In the genomic region with DNA sequence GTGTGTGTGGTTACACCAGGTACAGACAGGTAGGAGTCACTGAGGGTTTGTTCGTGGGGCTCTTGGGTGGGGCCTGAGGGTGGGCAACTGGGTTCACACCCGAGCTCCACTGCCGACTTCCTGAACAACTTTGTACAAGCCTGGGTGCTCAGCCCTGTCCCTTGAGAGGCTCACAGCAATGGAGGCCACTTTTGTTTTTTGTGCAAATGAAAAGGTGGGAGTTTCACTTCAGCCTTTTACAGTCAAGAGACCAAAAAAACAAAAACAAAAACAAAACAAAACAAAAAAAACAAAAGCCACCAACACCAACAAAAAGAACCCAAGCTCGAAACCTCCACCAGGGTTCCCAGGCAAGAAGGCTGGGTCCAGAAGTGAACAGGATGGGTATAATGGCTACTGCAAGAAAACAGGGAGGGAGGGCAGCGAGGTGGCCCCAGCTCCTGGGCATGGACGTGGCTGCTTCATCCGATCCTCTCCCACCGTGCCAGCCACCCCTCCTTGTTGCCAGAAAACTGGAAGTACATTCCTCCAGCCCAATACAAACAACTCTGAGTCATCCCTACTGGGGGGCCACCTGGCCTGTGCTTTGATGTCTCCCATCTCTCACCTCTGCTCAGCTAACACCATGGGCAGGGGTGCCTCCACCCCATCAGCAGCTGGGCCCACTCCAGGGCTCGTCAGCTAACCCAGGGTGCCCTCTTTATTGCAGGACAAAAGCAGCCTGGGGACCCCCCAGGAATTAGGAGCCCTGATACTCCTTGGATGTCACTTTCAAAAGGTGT, we compare ENCODE assay signal across 8 cellular contexts. TPM values are rescaled to one million over a fixed set of nuclear protein-coding genes. Genes with fewer than 3 reads are reported as not detected.
DNase-seq lines count a peak whose midpoint lies in the region; ATAC-seq, FAIRE-seq and TF ChIP-seq lines count a peak whose summit lies in the region.

No MANE protein-coding gene starts in this region.

- TF ChIP-seq RAD21 in HepG2 (CRISPR knock-in tag; IDR thresholded peaks at IDR 0.05) = peak; percentile 30; the same call in 1 of the 2 replicates

- peak overlapping the region; percentile 84 for H3K4me3 Mint-ChIP-seq in activated naive CD4-positive, alpha-beta T cell treated with anti-CD3 and anti-CD28 coated beads, Interleukin-2, amount 10 ng/mL, durations not matched to agents 7 days and 5 days
- peak overlapping the region; percentile 78 for H3K4me3 Mint-ChIP-seq in activated T-helper 17 cell treated with anti-CD3 and anti-CD28 coated beads, Interleukin-2, amount 50 U/mL, for 72 hours

- H3K27ac ChIP-seq in HepG2 (ENCODE audit: extremely low read length, insufficient read depth, low read length) (peak overlapping the region; percentile 64), tibial artery (peak overlapping the region; percentile 76 to 85)

- H3K9me3 Mint-ChIP-seq in activated naive CD4-positive, alpha-beta T cell treated with anti-CD3 and anti-CD28 coated beads, Interleukin-2, amount 10 ng/mL, durations not matched to agents 7 days and 5 days = no peaks in the 10 kb centered on the region
- no peaks in the 10 kb centered on the region for H3K9me3 Mint-ChIP-seq in activated naive CD4-positive, alpha-beta T cell treated with anti-CD3 and anti-CD28 coated beads, Interleukin-2, amount 50 U/mL, for 72 hours
- H3K9me3 Mint-ChIP-seq in activated T-helper 17 cell treated with anti-CD3 and anti-CD28 coated beads, Interleukin-2, amount 50 U/mL, for 72 hours = no peaks in the 10 kb centered on the region

- 12% methylated on average over 9 of the region's 9 CpGs for WGBS in HepG2 (ENCODE audit: low lambda C conversion rate)

- FAIRE-seq in HepG2 (lab: Jason Lieb, UNC) = peak; percentile 46

- H3K9me3 ChIP-seq in HepG2 (ENCODE audit: low read length) (no peaks in the 10 kb centered on the region), tibial artery (no peaks in the 10 kb centered on the region)

- in situ Hi-C loops in HepG2 (cut with HindIII; ENCODE audit: extremely low pct_ligation_motif_present, low pct_unique_long_range_greater_than_20kb) = no loop called here

- peaks cover 62% of the 10 kb centered on the region for H3K4me1 ChIP-seq in HepG2 (ENCODE audit: insufficient read depth, low read length)
- peaks cover 0 to 48% (median 39%) of the 10 kb centered on the region in 4 donors for H3K4me1 ChIP-seq in tibial artery

- peak overlapping the region; percentile 93 for H3K4me2 ChIP-seq in HepG2 (ENCODE audit: low read depth, low read length)

- BruUV-seq in HepG2 (replicated peaks; lab: Mats Ljungman, UMichigan) = no TSS peak

- no peak for ATAC-seq in activated naive CD4-positive, alpha-beta T cell treated with anti-CD3 and anti-CD28 coated beads, Interleukin-2, amount 50 U/mL, for 72 hours
- no peak for ATAC-seq in activated T-helper 17 cell treated with anti-CD3 and anti-CD28 coated beads, Interleukin-2, amount 50 U/mL, for 72 hours (replicated peaks)
- ATAC-seq in HepG2 = peak; percentile 17
- no peak for ATAC-seq in GM21723 (IDR thresholded peaks at IDR 0.05; ENCODE audit: unreplicated experiment)
- ATAC-seq in GM18868 (IDR thresholded peaks at IDR 0.05; ENCODE audit: unreplicated experiment) = no peak

- peak; percentile 77 to 93; a peak in 3 of 4 replicates for TF ChIP-seq EP300 in HepG2 (IDR thresholded peaks at IDR 0.05; ENCODE audit: low read depth in 2 of 2, low read length in 2 of 2)
- TF ChIP-seq EP300 in HepG2 (CRISPR knock-in tag; IDR thresholded peaks at IDR 0.05; ENCODE audit: borderline replicate concordance) = peak; percentile 92

- H2AFZ ChIP-seq in HepG2 (ENCODE audit: low read length) = no peak overlapping the region

- H3K27me3 Mint-ChIP-seq in activated naive CD4-positive, alpha-beta T cell treated with anti-CD3 and anti-CD28 coated beads, Interleukin-2, amount 10 ng/mL, durations not matched to agents 7 days and 5 days = peaks cover 2% of the 10 kb centered on the region
- H3K27me3 Mint-ChIP-seq in activated T-helper 17 cell treated with anti-CD3 and anti-CD28 coated beads, Interleukin-2, amount 50 U/mL, for 72 hours = no peaks in the 10 kb centered on the region

- H3K27me3 ChIP-seq in HepG2 (ENCODE audit: control insufficient read depth in 1 of 2, insufficient read depth in 2 of 2, low read length in 2 of 2) = no peaks in the 10 kb centered on the region; a peak in 1 of 5 replicates
- no peaks in the 10 kb centered on the region for H3K27me3 ChIP-seq in tibial artery

- H3K36me3 ChIP-seq in HepG2 (replicated peaks in 1 of 2; ENCODE audit: control insufficient read depth in 1 of 2, insufficient read depth in 2 of 2, low read length in 2 of 2) (0 out of 5 replicates have a peak, but pooled peaks cover 0 to 1% of the 10 kb centered on the region in 2 experiments), tibial artery (no peaks in the 10 kb centered on the region)

- peaks cover 10% of the 10 kb centered on the region for H3K36me3 Mint-ChIP-seq in activated naive CD4-positive, alpha-beta T cell treated with anti-CD3 and anti-CD28 coated beads, Interleukin-2, amount 10 ng/mL, durations not matched to agents 7 days and 5 days
- H3K36me3 Mint-ChIP-seq in activated naive CD4-positive, alpha-beta T cell treated with anti-CD3 and anti-CD28 coated beads, Interleukin-2, amount 50 U/mL, for 72 hours = peaks cover 0 to 5% of the 10 kb centered on the region in 2 donors
- H3K36me3 Mint-ChIP-seq in activated T-helper 17 cell treated with anti-CD3 and anti-CD28 coated beads, Interleukin-2, amount 50 U/mL, for 72 hours (ENCODE audit: low read depth) = peaks cover 7% of the 10 kb centered on the region

- H3K4me1 Mint-ChIP-seq in activated naive CD4-positive, alpha-beta T cell treated with anti-CD3 and anti-CD28 coated beads, Interleukin-2, amount 10 ng/mL, durations not matched to agents 7 days and 5 days = peaks cover 78% of the 10 kb centered on the region
- H3K4me1 Mint-ChIP-seq in activated T-helper 17 cell treated with anti-CD3 and anti-CD28 coated beads, Interleukin-2, amount 50 U/mL, for 72 hours = peaks cover 9% of the 10 kb centered on the region

- intact Hi-C loops in HepG2 (cut with micrococcal nuclease; ENCODE audit: unreplicated experiment) (no loop called here), tibial artery (cut with DNase I; ENCODE audit: low total_unique reads) (no loop called here)

- peak overlapping the region; percentile 91 for H3K9ac ChIP-seq in HepG2 (ENCODE audit: insufficient read depth, low read depth, low read length)

- peak; percentile 28; the same call in 1 of the 2 replicates for TF ChIP-seq CTCF in HepG2 (CRISPR knock-in tag; IDR thresholded peaks at IDR 0.05)
- no peak for TF ChIP-seq CTCF in tibial artery (IDR thresholded peaks at IDR 0.05)

- TF ChIP-seq POLR2A in HepG2 (IDR thresholded peaks at IDR 0.05; ENCODE audit: insufficient read depth in 1 of 2, low read depth in 2 of 2, low read length in 2 of 2) = peak in 1 of 2 experiments; percentile 47; a peak in 3 of 4 replicates

- CTCF ChIA-PET in activated naive CD4-positive, alpha-beta T cell treated with anti-CD3 and anti-CD28 coated beads, Interleukin-2, amount 10 ng/mL, durations not matched to agents 7 days and 5 days (lab: Charles Lee) = interaction anchor here (1.8 to 2.0 kb wide), 2 partner anchors 32 to 45 kb away, joined by 5 to 7 read pairs; partner anchors contain the start of genes AANAT and UBE2O
- CTCF ChIA-PET in HepG2 (lab: Yijun Ruan, JAX; ENCODE audit: low intra/inter-chr PET ratio, low total read pairs) = interaction anchor here (1.2 kb wide), 1 partner anchor 33 kb away, joined by 3 read pairs; no protein-coding TSS in a partner anchor

- H3K27ac Mint-ChIP-seq in activated naive CD4-positive, alpha-beta T cell treated with anti-CD3 and anti-CD28 coated beads, Interleukin-2, amount 10 ng/mL, durations not matched to agents 7 days and 5 days = peak overlapping the region; percentile 14
- H3K27ac Mint-ChIP-seq in activated naive CD4-positive, alpha-beta T cell treated with anti-CD3 and anti-CD28 coated beads, Interleukin-2, amount 50 U/mL, for 72 hours = peak overlapping the region in 1 of 2 donors; percentile 65
- H3K27ac Mint-ChIP-seq in activated T-helper 17 cell treated with anti-CD3 and anti-CD28 coated beads, Interleukin-2, amount 50 U/mL, for 72 hours = peak overlapping the region; percentile 17

- H3K4me3 ChIP-seq in HepG2 (replicated peaks in 1 of 3; ENCODE audit: insufficient read depth in 1 of 3, low read depth in 2 of 3, low read length in 3 of 3) (peak overlapping the region; percentile 90 to 99 (median 96)), tibial artery (peak overlapping the region; percentile 48 to 79)

- POLR2A ChIA-PET in HepG2 (lab: Yijun Ruan, JAX) = interaction anchor here (0.6 to 8.2 kb wide), 32 partner anchors 9 to 719 kb away, joined by 3 to 252 read pairs (median 8); partner anchors contain the start of genes AANAT, MFSD11, PRPSAP1 and SPHK1

- peaks cover 29% of the 10 kb centered on the region for H3K79me2 ChIP-seq in HepG2 (ENCODE audit: insufficient read depth, low read length)

- peaks cover 18% of the 10 kb centered on the region; the same call in 1 of the 2 replicates for H4K20me1 ChIP-seq in HepG2 (ENCODE audit: insufficient read depth, low read length)

- DNase-seq in activated naive CD4-positive, alpha-beta T cell treated with anti-CD3 and anti-CD28 coated beads, Interleukin-2, amount 10 ng/mL, durations not matched to agents 7 days and 5 days = no peak
- no peak for DNase-seq in activated naive CD4-positive, alpha-beta T cell treated with anti-CD3 and anti-CD28 coated beads, Interleukin-2, amount 50 U/mL, for 72 hours (ENCODE audit: low spot score in 2 of 2)
- DNase-seq in HepG2 (ENCODE audit: low spot score) (peak; percentile 95), tibial artery (no peak), NCI-H2171 (lab: John Stamatoyannopoulos, UW) (no peak)

RNA-seq across cellular contexts. Expression of gene RHBDF2, which starts 2.1 kb away (rescaled TPM):
- total RNA-seq in activated naive CD4-positive, alpha-beta T cell treated with anti-CD3 and anti-CD28 coated beads, Interleukin-2, amount 50 U/mL, for 72 hours = 10 to 100 TPM; 30.4 to 43.1 TPM
- total RNA-seq in activated T-helper 17 cell treated with anti-CD3 and anti-CD28 coated beads, Interleukin-2, amount 50 U/mL, for 72 hours = 10 to 100 TPM; 33.3 to 56.5 TPM
- total RNA-seq in HepG2 (2016; rRNA removed; fragmentation: Illumina TruSeq; extraction: Trizol) = 4.2 and 7.8 TPM in 2 replicates
- total RNA-seq in HepG2 (2016; cell fraction: cytosol; rRNA removed; fragmentation: Illumina TruSeq; extraction: Trizol; ENCODE audit: low read depth) = 3.3 and 3.4 TPM in 2 replicates
- 2.8 and 8.6 TPM in 2 replicates for total RNA-seq in HepG2 (2016; cell fraction: insoluble cytoplasmic fraction; rRNA removed; fragmentation: Illumina TruSeq; extraction: Trizol)
- 3.2 and 3.5 TPM in 2 replicates for total RNA-seq in HepG2 (2016; cell fraction: membrane; rRNA removed; fragmentation: Illumina TruSeq; extraction: Trizol)
- 10.0 and 14.7 TPM in 2 replicates for total RNA-seq in HepG2 (2016; cell fraction: nucleus; rRNA removed; fragmentation: Illumina TruSeq; extraction: Trizol)
- 24.2 and 27.6 TPM in 2 replicates for polyA plus RNA-seq in HepG2 (2011; rRNA removed)
- 9.7 and 15.2 TPM in 2 replicates for polyA plus RNA-seq in HepG2 (2011; cell fraction: cytosol; rRNA removed)
- polyA plus RNA-seq in HepG2 (2011; cell fraction: nucleus; rRNA removed) = 96.1 and 124 TPM in 2 replicates
- 17.9 and 27.7 TPM in 2 replicates for polyA plus RNA-seq in HepG2 (2012)
- 1.2 and 1.5 TPM in 2 replicates for polyA plus RNA-seq in HepG2 (2016; cell fraction: cytosol; fragmentation: Illumina TruSeq; extraction: Trizol; ENCODE audit: low read depth)
- polyA plus RNA-seq in HepG2 (2016; cell fraction: insoluble cytoplasmic fraction; fragmentation: Illumina TruSeq; extraction: Trizol; ENCODE audit: low read depth) = 3.8 and 4.6 TPM in 2 replicates
- 2.0 and 3.1 TPM in 2 replicates for polyA plus RNA-seq in HepG2 (2016; cell fraction: membrane; fragmentation: Illumina TruSeq; extraction: Trizol; ENCODE audit: low read depth)
- polyA plus RNA-seq in HepG2 (2016; cell fraction: nucleus; fragmentation: Illumina TruSeq; extraction: Trizol; ENCODE audit: insufficient read depth, low read depth) = 23.9 and 27.3 TPM in 2 replicates
- 8.1 and 40.4 TPM in 2 replicates for polyA minus RNA-seq in HepG2 (2011; rRNA and poly(A)+ RNA removed; ENCODE audit: low replicate concordance)
- 12.8 and 13.5 TPM in 2 replicates for polyA minus RNA-seq in HepG2 (2011; cell fraction: cytosol; rRNA and poly(A)+ RNA removed)
- polyA minus RNA-seq in HepG2 (2011; cell fraction: nucleus; rRNA and poly(A)+ RNA removed) = 26.5 and 30.6 TPM in 2 replicates

RNA-seq across cellular contexts. Expression of gene AANAT, which starts 31.7 kb away (rescaled TPM):
- not detected for total RNA-seq in activated naive CD4-positive, alpha-beta T cell treated with anti-CD3 and anti-CD28 coated beads, Interleukin-2, amount 50 U/mL, for 72 hours
- total RNA-seq in activated T-helper 17 cell treated with anti-CD3 and anti-CD28 coated beads, Interleukin-2, amount 50 U/mL, for 72 hours = not detected
- not detected in 2 replicates for total RNA-seq in HepG2 (2016; rRNA removed; fragmentation: Illumina TruSeq; extraction: Trizol)
- total RNA-seq in HepG2 (2016; cell fraction: cytosol; rRNA removed; fragmentation: Illumina TruSeq; extraction: Trizol; ENCODE audit: low read depth) = not detected in 2 replicates
- total RNA-seq in HepG2 (2016; cell fraction: insoluble cytoplasmic fraction; rRNA removed; fragmentation: Illumina TruSeq; extraction: Trizol) = not detected in 2 replicates
- total RNA-seq in HepG2 (2016; cell fraction: membrane; rRNA removed; fragmentation: Illumina TruSeq; extraction: Trizol) = not detected in 2 replicates
- not detected in 2 replicates for total RNA-seq in HepG2 (2016; cell fraction: nucleus; rRNA removed; fragmentation: Illumina TruSeq; extraction: Trizol)
- polyA plus RNA-seq in HepG2 (2011; rRNA removed) = 0.03 and 0.07 TPM in 2 replicates
- polyA plus RNA-seq in HepG2 (2011; cell fraction: cytosol; rRNA removed) = not detected in 2 replicates
- 0.23 and 0.42 TPM in 2 replicates for polyA plus RNA-seq in HepG2 (2011; cell fraction: nucleus; rRNA removed)
- 0.31 TPM in 1 of 2 replicates, not detected in the other for polyA plus RNA-seq in HepG2 (2012)
- not detected in 2 replicates for polyA plus RNA-seq in HepG2 (2016; cell fraction: cytosol; fragmentation: Illumina TruSeq; extraction: Trizol; ENCODE audit: low read depth)
- not detected in 2 replicates for polyA plus RNA-seq in HepG2 (2016; cell fraction: insoluble cytoplasmic fraction; fragmentation: Illumina TruSeq; extraction: Trizol; ENCODE audit: low read depth)
- polyA plus RNA-seq in HepG2 (2016; cell fraction: membrane; fragmentation: Illumina TruSeq; extraction: Trizol; ENCODE audit: low read depth) = not detected in 2 replicates
- not detected in 2 replicates for polyA plus RNA-seq in HepG2 (2016; cell fraction: nucleus; fragmentation: Illumina TruSeq; extraction: Trizol; ENCODE audit: insufficient read depth, low read depth)
- polyA minus RNA-seq in HepG2 (2011; rRNA and poly(A)+ RNA removed; ENCODE audit: low replicate concordance) = not detected in 2 replicates
- polyA minus RNA-seq in HepG2 (2011; cell fraction: cytosol; rRNA and poly(A)+ RNA removed) = not detected in 2 replicates
- polyA minus RNA-seq in HepG2 (2011; cell fraction: nucleus; rRNA and poly(A)+ RNA removed) = not detected in 2 replicates

RNA-seq across cellular contexts. Expression of gene CYGB, which starts 38.4 kb away (rescaled TPM):
- not detected for total RNA-seq in activated naive CD4-positive, alpha-beta T cell treated with anti-CD3 and anti-CD28 coated beads, Interleukin-2, amount 50 U/mL, for 72 hours
- total RNA-seq in activated T-helper 17 cell treated with anti-CD3 and anti-CD28 coated beads, Interleukin-2, amount 50 U/mL, for 72 hours = not detected
- total RNA-seq in HepG2 (2016; rRNA removed; fragmentation: Illumina TruSeq; extraction: Trizol) = 27.1 and 28.9 TPM in 2 replicates
- 5.2 and 8.2 TPM in 2 replicates for total RNA-seq in HepG2 (2016; cell fraction: cytosol; rRNA removed; fragmentation: Illumina TruSeq; extraction: Trizol; ENCODE audit: low read depth)
- total RNA-seq in HepG2 (2016; cell fraction: insoluble cytoplasmic fraction; rRNA removed; fragmentation: Illumina TruSeq; extraction: Trizol) = 25.6 and 28.4 TPM in 2 replicates
- total RNA-seq in HepG2 (2016; cell fraction: membrane; rRNA removed; fragmentation: Illumina TruSeq; extraction: Trizol) = 16.6 and 21.7 TPM in 2 replicates
- 14.7 and 17.2 TPM in 2 replicates for total RNA-seq in HepG2 (2016; cell fraction: nucleus; rRNA removed; fragmentation: Illumina TruSeq; extraction: Trizol)
- polyA plus RNA-seq in HepG2 (2011; rRNA removed) = 18.9 and 23.3 TPM in 2 replicates
- 19.3 and 25.5 TPM in 2 replicates for polyA plus RNA-seq in HepG2 (2011; cell fraction: cytosol; rRNA removed)
- 17.6 and 23.0 TPM in 2 replicates for polyA plus RNA-seq in HepG2 (2011; cell fraction: nucleus; rRNA removed)
- 20.2 and 20.5 TPM in 2 replicates for polyA plus RNA-seq in HepG2 (2012)
- 6.2 and 7.9 TPM in 2 replicates for polyA plus RNA-seq in HepG2 (2016; cell fraction: cytosol; fragmentation: Illumina TruSeq; extraction: Trizol; ENCODE audit: low read depth)
- polyA plus RNA-seq in HepG2 (2016; cell fraction: insoluble cytoplasmic fraction; fragmentation: Illumina TruSeq; extraction: Trizol; ENCODE audit: low read depth) = 28.7 and 30.6 TPM in 2 replicates
- polyA plus RNA-seq in HepG2 (2016; cell fraction: membrane; fragmentation: Illumina TruSeq; extraction: Trizol; ENCODE audit: low read depth) = 21.0 and 21.3 TPM in 2 replicates
- polyA plus RNA-seq in HepG2 (2016; cell fraction: nucleus; fragmentation: Illumina TruSeq; extraction: Trizol; ENCODE audit: insufficient read depth, low read depth) = 24.9 and 26.1 TPM in 2 replicates
- 0.26 and 16.8 TPM in 2 replicates for polyA minus RNA-seq in HepG2 (2011; rRNA and poly(A)+ RNA removed; ENCODE audit: low replicate concordance)
- polyA minus RNA-seq in HepG2 (2011; cell fraction: cytosol; rRNA and poly(A)+ RNA removed) = 9.7 and 11.8 TPM in 2 replicates
- 12.9 and 17.7 TPM in 2 replicates for polyA minus RNA-seq in HepG2 (2011; cell fraction: nucleus; rRNA and poly(A)+ RNA removed)

RNA-seq across cellular contexts. Expression of gene PRCD, which starts 40.8 kb away (rescaled TPM):
- total RNA-seq in activated naive CD4-positive, alpha-beta T cell treated with anti-CD3 and anti-CD28 coated beads, Interleukin-2, amount 50 U/mL, for 72 hours = not detected
- not detected for total RNA-seq in activated T-helper 17 cell treated with anti-CD3 and anti-CD28 coated beads, Interleukin-2, amount 50 U/mL, for 72 hours
- total RNA-seq in HepG2 (2016; rRNA removed; fragmentation: Illumina TruSeq; extraction: Trizol) = 0.52 TPM in 1 of 2 replicates, not detected in the other
- total RNA-seq in HepG2 (2016; cell fraction: cytosol; rRNA removed; fragmentation: Illumina TruSeq; extraction: Trizol; ENCODE audit: low read depth) = not detected in 2 replicates
- total RNA-seq in HepG2 (2016; cell fraction: insoluble cytoplasmic fraction; rRNA removed; fragmentation: Illumina TruSeq; extraction: Trizol) = 0.36 and 0.48 TPM in 2 replicates
- not detected in 2 replicates for total RNA-seq in HepG2 (2016; cell fraction: membrane; rRNA removed; fragmentation: Illumina TruSeq; extraction: Trizol)
- not detected in 2 replicates for total RNA-seq in HepG2 (2016; cell fraction: nucleus; rRNA removed; fragmentation: Illumina TruSeq; extraction: Trizol)
- polyA plus RNA-seq in HepG2 (2011; rRNA removed) = 0.35 and 0.51 TPM in 2 replicates
- not detected in 2 replicates for polyA plus RNA-seq in HepG2 (2011; cell fraction: cytosol; rRNA removed)
- polyA plus RNA-seq in HepG2 (2011; cell fraction: nucleus; rRNA removed) = 0.06 TPM in 1 of 2 replicates, not detected in the other
- polyA plus RNA-seq in HepG2 (2012) = 0.61 and 0.71 TPM in 2 replicates
- 0.25 TPM in 1 of 2 replicates, not detected in the other for polyA plus RNA-seq in HepG2 (2016; cell fraction: cytosol; fragmentation: Illumina TruSeq; extraction: Trizol; ENCODE audit: low read depth)
- polyA plus RNA-seq in HepG2 (2016; cell fraction: insoluble cytoplasmic fraction; fragmentation: Illumina TruSeq; extraction: Trizol; ENCODE audit: low read depth) = not detected in 2 replicates
- not detected in 2 replicates for polyA plus RNA-seq in HepG2 (2016; cell fraction: membrane; fragmentation: Illumina TruSeq; extraction: Trizol; ENCODE audit: low read depth)
- polyA plus RNA-seq in HepG2 (2016; cell fraction: nucleus; fragmentation: Illumina TruSeq; extraction: Trizol; ENCODE audit: insufficient read depth, low read depth) = not detected in 2 replicates
- polyA minus RNA-seq in HepG2 (2011; rRNA and poly(A)+ RNA removed; ENCODE audit: low replicate concordance) = 0.70 TPM in 1 of 2 replicates, not detected in the other
- not detected in 2 replicates for polyA minus RNA-seq in HepG2 (2011; cell fraction: cytosol; rRNA and poly(A)+ RNA removed)
- not detected in 2 replicates for polyA minus RNA-seq in HepG2 (2011; cell fraction: nucleus; rRNA and poly(A)+ RNA removed)

RNA-seq across cellular contexts. Expression of gene UBE2O, which starts 46.1 kb away (rescaled TPM):
- 10 to 100 TPM; 17.3 to 45.8 TPM for total RNA-seq in activated naive CD4-positive, alpha-beta T cell treated with anti-CD3 and anti-CD28 coated beads, Interleukin-2, amount 50 U/mL, for 72 hours
- 10 to 100 TPM; 35.3 to 38.7 TPM for total RNA-seq in activated T-helper 17 cell treated with anti-CD3 and anti-CD28 coated beads, Interleukin-2, amount 50 U/mL, for 72 hours
- 21.5 and 22.3 TPM in 2 replicates for total RNA-seq in HepG2 (2016; rRNA removed; fragmentation: Illumina TruSeq; extraction: Trizol)
- 2.7 and 3.0 TPM in 2 replicates for total RNA-seq in HepG2 (2016; cell fraction: cytosol; rRNA removed; fragmentation: Illumina TruSeq; extraction: Trizol; ENCODE audit: low read depth)
- 22.1 and 22.5 TPM in 2 replicates for total RNA-seq in HepG2 (2016; cell fraction: insoluble cytoplasmic fraction; rRNA removed; fragmentation: Illumina TruSeq; extraction: Trizol)
- 7.2 and 8.1 TPM in 2 replicates for total RNA-seq in HepG2 (2016; cell fraction: membrane; rRNA removed; fragmentation: Illumina TruSeq; extraction: Trizol)
- total RNA-seq in HepG2 (2016; cell fraction: nucleus; rRNA removed; fragmentation: Illumina TruSeq; extraction: Trizol) = 23.0 and 27.1 TPM in 2 replicates
- 23.5 and 30.4 TPM in 2 replicates for polyA plus RNA-seq in HepG2 (2011; rRNA removed)
- 11.6 and 11.8 TPM in 2 replicates for polyA plus RNA-seq in HepG2 (2011; cell fraction: cytosol; rRNA removed)
- 87.2 and 93.5 TPM in 2 replicates for polyA plus RNA-seq in HepG2 (2011; cell fraction: nucleus; rRNA removed)
- polyA plus RNA-seq in HepG2 (2012) = 28.0 and 29.8 TPM in 2 replicates
- 0.86 and 0.95 TPM in 2 replicates for polyA plus RNA-seq in HepG2 (2016; cell fraction: cytosol; fragmentation: Illumina TruSeq; extraction: Trizol; ENCODE audit: low read depth)
- 15.3 and 21.2 TPM in 2 replicates for polyA plus RNA-seq in HepG2 (2016; cell fraction: insoluble cytoplasmic fraction; fragmentation: Illumina TruSeq; extraction: Trizol; ENCODE audit: low read depth)
- polyA plus RNA-seq in HepG2 (2016; cell fraction: membrane; fragmentation: Illumina TruSeq; extraction: Trizol; ENCODE audit: low read depth) = 2.1 and 3.0 TPM in 2 replicates
- polyA plus RNA-seq in HepG2 (2016; cell fraction: nucleus; fragmentation: Illumina TruSeq; extraction: Trizol; ENCODE audit: insufficient read depth, low read depth) = 66.1 and 73.3 TPM in 2 replicates
- polyA minus RNA-seq in HepG2 (2011; rRNA and poly(A)+ RNA removed; ENCODE audit: low replicate concordance) = 39.5 and 89.3 TPM in 2 replicates
- polyA minus RNA-seq in HepG2 (2011; cell fraction: cytosol; rRNA and poly(A)+ RNA removed) = 31.1 and 31.4 TPM in 2 replicates
- polyA minus RNA-seq in HepG2 (2011; cell fraction: nucleus; rRNA and poly(A)+ RNA removed) = 27.4 and 30.3 TPM in 2 replicates

Comparison
In these comparisons a context has a peak if more than half of its experiments do, and no peak if none do; other contexts are left out.
1. RNA of gene CYGB, which starts 38.4 kb away (total RNA-seq): 5.2 to 28.9 TPM in HepG2; not detected in activated naive CD4-positive, alpha-beta T cell treated with anti-CD3 and anti-CD28 coated beads, Interleukin-2, amount 50 U/mL, for 72 hours and not detected in activated T-helper 17 cell treated with anti-CD3 and anti-CD28 coated beads, Interleukin-2, amount 50 U/mL, for 72 hours; every median in the first group is over 4 times any median in the second.